11 cellular contexts compared by ENCODE assay signal in genomic region chr11:108018708-108019107, GRCh38.
"Had no signal": no experiment of that assay in that cellular context is flagged by ENCODE, and none has a peak within 500 bp of the region (broad histone marks: within the 10 kb centered on the region; RNA-seq: fewer than 3 reads in every experiment).

No MANE protein-coding gene starts in this region.

- H3K9me3 ChIP-seq: HAP-1 had no signal

- H3K27ac ChIP-seq: GM23248 had no signal

- H3K9ac ChIP-seq: GM23248 had no signal

- H2AFZ ChIP-seq: GM23248, GM23338 had no signal

- H3K36me3 ChIP-seq: HAP-1 had no signal

- ATAC-seq: GM23338, HCT116 had no signal

- DNase-seq: GM23248, GOT3, H7, H9, HCEC 1CT, HFFc6 had no signal

- H3K4me3 ChIP-seq: GM23248, GM23338, HAP-1 had no signal

- FAIRE-seq: H1, H54 had no signal

- H3K4me2 ChIP-seq: GM23338 had no signal
